18 cellular contexts compared by ENCODE assay signal in genomic region chr22:45272498-45272897, GRCh38. TPM values are rescaled to one million over a fixed set of nuclear protein-coding genes. Genes with fewer than 3 reads are reported as not detected.
DNase-seq lines count a peak whose midpoint lies in the region; ATAC-seq and TF ChIP-seq lines count a peak whose summit lies in the region.
"Had no signal": no experiment of that assay in that cellular context is flagged by ENCODE, and none has a peak within 500 bp of the region (broad histone marks: within the 10 kb centered on the region; RNA-seq: fewer than 3 reads in every experiment).

No MANE protein-coding gene starts in this region.

- no peak for TF ChIP-seq CTCF in cardiac muscle cell (IDR thresholded peaks at IDR 0.05; ENCODE audit: low read depth, low read length)
- TF ChIP-seq CTCF in gastrocnemius medialis (IDR thresholded peaks at IDR 0.05 in 4 of 5, conservative IDR thresholded peaks at IDR 0.05 in 1 of 5) = no peak
- TF ChIP-seq CTCF in upper lobe of right lung (IDR thresholded peaks at IDR 0.05) = no peak

- in situ Hi-C loops in gastrocnemius medialis (cut with MboI; ENCODE audit: low sequenced_read_pairs in 4 of 4) = no loop called here

- H3K9me3 ChIP-seq in cardiac muscle cell (ENCODE audit: low read depth) = no peaks in the 10 kb centered on the region
- no peaks in the 10 kb centered on the region for H3K9me3 ChIP-seq in gastrocnemius medialis
- no peaks in the 10 kb centered on the region for H3K9me3 ChIP-seq in upper lobe of right lung
- H3K9me3 ChIP-seq: BE2C had no signal

- H3K36me3 ChIP-seq in cardiac muscle cell (no peaks in the 10 kb centered on the region), gastrocnemius medialis (no peaks in the 10 kb centered on the region), upper lobe of right lung (no peaks in the 10 kb centered on the region)
- H3K36me3 ChIP-seq: BE2C, WERI-Rb-1 had no signal

- H3K4me1 ChIP-seq in cardiac muscle cell (ENCODE audit: low read depth) (peaks cover 13% of the 10 kb centered on the region), gastrocnemius medialis (peaks cover 44 to 45% of the 10 kb centered on the region in 2 donors), upper lobe of right lung (peaks cover 11% of the 10 kb centered on the region)
- H3K4me1 ChIP-seq: BE2C had no signal

- peak overlapping the region; percentile 75 for H3K27ac ChIP-seq in cardiac muscle cell
- H3K27ac ChIP-seq in layer of hippocampus (ENCODE audit: low read depth, low read length) = peak overlapping the region; percentile 83
- H3K27ac ChIP-seq in gastrocnemius medialis = peak overlapping the region; percentile 88 to 100 (median 93)
- H3K27ac ChIP-seq in upper lobe of right lung = peak overlapping the region; percentile 78
- H3K27ac ChIP-seq: WERI-Rb-1 had no signal

- no peak for TF ChIP-seq POLR2A in gastrocnemius medialis (IDR thresholded peaks at IDR 0.05)

- intact Hi-C loops in left ventricle myocardium superior (cut with micrococcal nuclease) (no loop called here), gastrocnemius medialis (cut with DNase I; ENCODE audit: low total_unique reads) (loop anchor here (2.0 to 10.0 kb wide), 2 partner anchors 36 to 402 kb away; partner anchors contain the start of genes ATXN10 and FAM118A), upper lobe of right lung (cut with DNase I) (loop anchor here (5.0 kb wide), 1 partner anchor 165 kb away; no protein-coding TSS in a partner anchor)

- DNase-seq in cardiac muscle cell (ENCODE audit: low read depth in 1 of 2, low spot score in 1 of 2) (no peak), left ventricle myocardium superior (no peak), gastrocnemius medialis (no peak), upper lobe of right lung (no peak), nucleus accumbens (lab: John Stamatoyannopoulos, UW) (no peak), NCI-H345 treated with DMSO at 0.1 percent for 48 hours (lab: John Stamatoyannopoulos, UW; ENCODE audit: unreplicated experiment) (no peak), D341Med (ENCODE audit: low spot score) (no peak)
- DNase-seq: 8988T; activated CD4-positive, alpha-beta memory T cell treated with anti-CD3 and anti-CD28 coated beads, Interleukin-2, amount 10 ng/mL, durations not matched to agents 7 days and 5 days; activated naive CD8-positive, alpha-beta T cell treated with anti-CD3 and anti-CD28 coated beads for 36 hours; BE2C; DMS 273 treated with DMSO at 0.1 percent for 48 hours; NCI-H1930; NCI-H524; SHP77 had no signal

- no peak for ATAC-seq in left ventricle myocardium superior
- ATAC-seq in gastrocnemius medialis = no peak
- no peak for ATAC-seq in upper lobe of right lung

- H3K27me3 ChIP-seq in cardiac muscle cell (no peaks in the 10 kb centered on the region), layer of hippocampus (ENCODE audit: control insufficient read depth, insufficient read depth, low read length) (no peaks in the 10 kb centered on the region), gastrocnemius medialis (no peaks in the 10 kb centered on the region), upper lobe of right lung (peaks cover 13% of the 10 kb centered on the region)
- H3K27me3 ChIP-seq: BE2C had no signal

- H3K4me3 ChIP-seq in cardiac muscle cell (no peak overlapping the region), gastrocnemius medialis (no peak overlapping the region), upper lobe of right lung (no peak overlapping the region)

RNA-seq across cellular contexts. Expression of gene UPK3A, which starts 12.3 kb away (rescaled TPM):
- total RNA-seq in cardiac muscle cell (0.21 TPM in 1 of 2 replicates, not detected in the other), left ventricle myocardium superior (0.25 TPM), gastrocnemius medialis (1 to 10 TPM in 2 of 4 donors, under 1 TPM in 2; 0.70 to 6.4 (median 2.1) TPM), upper lobe of right lung (not detected)
- 0.45 TPM in 1 of 2 replicates, not detected in the other for polyA plus RNA-seq in cardiac muscle cell
- total RNA-seq: activated CD4-positive, alpha-beta memory T cell treated with anti-CD3 and anti-CD28 coated beads, Interleukin-2, amount 10 ng/mL, durations not matched to agents 7 days and 5 days; activated naive CD8-positive, alpha-beta T cell treated with anti-CD3 and anti-CD28 coated beads for 36 hours; posterior vena cava had no signal

RNA-seq across cellular contexts. Expression of gene KIAA0930, which starts 31.8 kb away (rescaled TPM):
- 12.7 and 21.5 TPM in 2 replicates for total RNA-seq in cardiac muscle cell
- polyA plus RNA-seq in cardiac muscle cell = 11.8 and 18.9 TPM in 2 replicates
- total RNA-seq in left ventricle myocardium superior = 24.1 TPM
- total RNA-seq in gastrocnemius medialis = 10 to 100 TPM; 45.1 to 99.9 (median 53.7) TPM
- 79.5 TPM for total RNA-seq in upper lobe of right lung

RNA-seq across cellular contexts. Expression of gene FAM118A, which starts 37.2 kb away (rescaled TPM):
- total RNA-seq in cardiac muscle cell = 104 and 240 TPM in 2 replicates
- polyA plus RNA-seq in cardiac muscle cell = 227 and 323 TPM in 2 replicates
- total RNA-seq in left ventricle myocardium superior = 20.7 TPM
- 10 to 100 TPM in 3 of 4 donors, 1 to 10 TPM in 1; 4.1 to 30.0 (median 24.2) TPM for total RNA-seq in gastrocnemius medialis
- 20.6 TPM for total RNA-seq in upper lobe of right lung
